In the genomic region with DNA sequence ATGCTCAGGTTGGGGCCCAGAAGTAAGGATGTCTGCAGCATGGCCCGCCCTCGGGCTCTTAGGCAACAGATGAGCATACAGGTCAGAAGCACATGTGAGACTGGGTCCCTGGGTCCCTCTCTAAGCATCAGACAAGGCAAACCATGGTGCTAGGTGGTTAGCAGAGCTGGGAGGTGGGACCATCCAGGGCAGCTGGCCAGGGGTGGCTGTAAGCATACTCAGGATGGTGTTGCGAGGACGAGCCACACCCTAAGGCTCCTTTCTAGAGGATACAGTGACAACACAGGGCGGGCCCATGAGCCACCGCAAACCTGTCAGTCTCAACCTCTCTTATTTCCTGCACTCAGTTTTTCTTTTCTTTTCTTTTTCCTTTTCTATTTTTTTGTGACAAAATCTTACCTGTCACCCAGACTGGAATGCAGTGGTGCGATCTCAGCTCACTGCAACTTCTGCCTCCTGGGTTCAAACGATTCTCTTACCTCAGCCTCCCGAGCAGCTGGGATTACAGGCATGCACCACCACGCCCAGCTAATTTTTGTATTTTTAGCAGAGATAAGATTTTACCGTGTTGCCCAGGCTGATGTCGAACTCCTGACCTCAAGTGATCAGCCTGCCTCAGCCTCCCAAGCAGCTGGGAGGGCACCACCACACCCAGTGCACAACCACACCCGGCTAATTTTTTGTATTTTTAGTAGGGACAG, we compare ENCODE assay signal across 20 cellular contexts. TPM values are rescaled to one million over a fixed set of nuclear protein-coding genes. Genes with fewer than 3 reads are reported as not detected.
DNase-seq lines count a peak whose midpoint lies in the region; ATAC-seq and TF ChIP-seq lines count a peak whose summit lies in the region.
"Had no signal": no experiment of that assay in that cellular context is flagged by ENCODE, and none has a peak within 500 bp of the region (broad histone marks: within the 10 kb centered on the region; RNA-seq: fewer than 3 reads in every experiment).

No MANE protein-coding gene starts in this region.

- no peak overlapping the region for H3K4me2 ChIP-seq in trophoblast cell (ENCODE audit: low read length)

- no peak overlapping the region for H3K14ac ChIP-seq in trophoblast cell (ENCODE audit: low read length)

- no peak overlapping the region for H4K8ac ChIP-seq in trophoblast cell (ENCODE audit: low read depth, low read length)

- H3K9ac ChIP-seq in colonic mucosa (ENCODE audit: low read depth in 2 of 2, low read length in 2 of 2) (no peak overlapping the region), trophoblast cell (ENCODE audit: low read length) (no peak overlapping the region)

- H3K27ac ChIP-seq in colonic mucosa (no peak overlapping the region), trophoblast cell (ENCODE audit: low read depth, low read length) (no peak overlapping the region)

- H2BK12ac ChIP-seq in trophoblast cell (ENCODE audit: low read length) = no peak overlapping the region

- H2BK120ac ChIP-seq in trophoblast cell (ENCODE audit: insufficient read depth, low read length, poor library complexity) = no peak overlapping the region

- no peak overlapping the region for H2AK5ac ChIP-seq in trophoblast cell (ENCODE audit: low read length)

- TF ChIP-seq CTCF in colonic mucosa (IDR thresholded peaks at IDR 0.05) = no peak

- H3K27me3 Mint-ChIP-seq in activated CD8-positive, alpha-beta memory T cell treated with anti-CD3 and anti-CD28 coated beads, Interleukin-2, amount 10 ng/mL, durations not matched to agents 7 days and 5 days = peaks cover 41% of the 10 kb centered on the region

- H3K36me3 Mint-ChIP-seq in activated CD8-positive, alpha-beta memory T cell treated with anti-CD3 and anti-CD28 coated beads, Interleukin-2, amount 10 ng/mL, durations not matched to agents 7 days and 5 days = no peaks in the 10 kb centered on the region
- H3K36me3 Mint-ChIP-seq: CD4-positive, CD25-positive, alpha-beta regulatory T cell had no signal

- no peak overlapping the region for H3K4ac ChIP-seq in trophoblast cell (ENCODE audit: low read depth, low read length)

- H3K79me2 ChIP-seq in trophoblast cell (ENCODE audit: control insufficient read depth, insufficient read depth, low read length, poor library complexity) = no peaks in the 10 kb centered on the region

- H2BK5ac ChIP-seq in trophoblast cell (ENCODE audit: low read depth, low read length, poor library complexity) = no peak overlapping the region

- no peak overlapping the region for H4K12ac ChIP-seq in trophoblast cell (ENCODE audit: low read depth, low read length)

- peak; percentile 33 for DNase-seq in activated CD8-positive, alpha-beta memory T cell treated with anti-CD3 and anti-CD28 coated beads, Interleukin-2, amount 50 U/mL, for 48 hours
- no peak for DNase-seq in activated CD8-positive, alpha-beta memory T cell treated with anti-CD3 and anti-CD28 coated beads, Interleukin-2, amount 10 ng/mL, durations not matched to agents 7 days and 5 days
- DNase-seq in colonic mucosa = peak; percentile 39
- DNase-seq in trophoblast cell = peak; percentile 20 to 59
- DNase-seq in NOMO-1 treated with DMSO at 0.1 percent for 48 hours (lab: John Stamatoyannopoulos, UW; ENCODE audit: unreplicated experiment) = no peak
- no peak for DNase-seq in SKM-1 (lab: John Stamatoyannopoulos, UW; ENCODE audit: unreplicated experiment)
- DNase-seq: BE2C; CD4-positive, CD25-positive, alpha-beta regulatory T cell; COR-L47; DMS153; GDM1; KBM-7; NCI-H1105; NCI-H187; NCI-H226; NCI-H524; NCI-H82 had no signal

- H3K27ac Mint-ChIP-seq in activated CD8-positive, alpha-beta memory T cell treated with anti-CD3 and anti-CD28 coated beads, Interleukin-2, amount 10 ng/mL, durations not matched to agents 7 days and 5 days = no peak overlapping the region

- H3K4me3 Mint-ChIP-seq in activated CD8-positive, alpha-beta memory T cell treated with anti-CD3 and anti-CD28 coated beads, Interleukin-2, amount 10 ng/mL, durations not matched to agents 7 days and 5 days = no peak overlapping the region

- CTCF ChIA-PET in activated CD8-positive, alpha-beta memory T cell treated with anti-CD3 and anti-CD28 coated beads, Interleukin-2, amount 10 ng/mL, durations not matched to agents 7 days and 5 days (lab: Charles Lee) = no interaction called here

- H3K4me3 ChIP-seq in colonic mucosa (no peak overlapping the region), trophoblast cell (ENCODE audit: low read depth, low read length) (no peak overlapping the region)

- H3K9me3 ChIP-seq in colonic mucosa = no peaks in the 10 kb centered on the region
- peaks cover 2% of the 10 kb centered on the region for H3K9me3 ChIP-seq in trophoblast cell (ENCODE audit: insufficient read depth, low read depth, low read length)
- H3K9me3 ChIP-seq: BE2C had no signal

- no peaks in the 10 kb centered on the region for H3K79me1 ChIP-seq in trophoblast cell (ENCODE audit: low read length)

- no peak overlapping the region for H4K91ac ChIP-seq in trophoblast cell (ENCODE audit: low read depth, low read length)

- H3K4me1 ChIP-seq in colonic mucosa (no peaks in the 10 kb centered on the region), trophoblast cell (ENCODE audit: control insufficient read depth in 1 of 2, insufficient read depth in 2 of 2, low read length in 2 of 2) (peaks cover 3 to 9% of the 10 kb centered on the region in 2 experiments)
- H3K4me1 ChIP-seq: BE2C had no signal

- WGBS in trophoblast cell (ENCODE audit: extremely low coverage, insufficient coverage, insufficient read length) = no CpG with 5 or more reads among the region's 13 CpGs

- H3K9me3 Mint-ChIP-seq in activated CD8-positive, alpha-beta memory T cell treated with anti-CD3 and anti-CD28 coated beads, Interleukin-2, amount 10 ng/mL, durations not matched to agents 7 days and 5 days (ENCODE audit: low read depth) = no peaks in the 10 kb centered on the region

- peaks cover 7% of the 10 kb centered on the region for H3K27me3 ChIP-seq in colonic mucosa
- peaks cover 5% of the 10 kb centered on the region for H3K27me3 ChIP-seq in trophoblast cell (ENCODE audit: insufficient read depth, low read length)

- intact Hi-C loops in colonic mucosa (cut with DNase I) = no loop called here

- no peak overlapping the region for H3K23ac ChIP-seq in trophoblast cell (ENCODE audit: low read length)

- no peak for ATAC-seq in activated CD8-positive, alpha-beta memory T cell treated with anti-CD3 and anti-CD28 coated beads, Interleukin-2, amount 10 ng/mL, durations not matched to agents 7 days and 5 days
- no peak for ATAC-seq in GM19467 (IDR thresholded peaks at IDR 0.05; ENCODE audit: unreplicated experiment)

- H2AFZ ChIP-seq in trophoblast cell (ENCODE audit: insufficient read depth, low read length, poor library complexity) = no peak overlapping the region

- H3K18ac ChIP-seq in trophoblast cell (ENCODE audit: low read length) = no peak overlapping the region

- H3K4me1 Mint-ChIP-seq in activated CD8-positive, alpha-beta memory T cell treated with anti-CD3 and anti-CD28 coated beads, Interleukin-2, amount 10 ng/mL, durations not matched to agents 7 days and 5 days = peaks cover 10% of the 10 kb centered on the region

- H3K36me3 ChIP-seq in colonic mucosa = no peaks in the 10 kb centered on the region
- H3K36me3 ChIP-seq in trophoblast cell (ENCODE audit: control insufficient read depth in 1 of 2, insufficient read depth in 2 of 2, low read length in 2 of 2) = no peaks in the 10 kb centered on the region
- H3K36me3 ChIP-seq: BE2C had no signal

RNA-seq across cellular contexts. Expression of gene FA2H, which starts 3.6 kb away (rescaled TPM):
- under 1 TPM in 1 of 2 experiments, not detected in 1; 0.29 TPM for total RNA-seq in activated CD8-positive, alpha-beta memory T cell treated with anti-CD3 and anti-CD28 coated beads, Interleukin-2, amount 10 ng/mL, durations not matched to agents 7 days and 5 days
- 10 to 100 TPM; 51.0 to 75.7 TPM for total RNA-seq in colonic mucosa
- 4.4 and 4.7 TPM in 2 replicates for polyA plus RNA-seq in trophoblast cell (2013)
- total RNA-seq: Daoy, H4 had no signal
- polyA plus RNA-seq: CD4-positive, CD25-positive, alpha-beta regulatory T cell had no signal

Comparison
In these comparisons a context has a peak if more than half of its experiments do, and no peak if none do; other contexts are left out.
1. DNase-seq: peak in activated CD8-positive, alpha-beta memory T cell treated with anti-CD3 and anti-CD28 coated beads, Interleukin-2, amount 50 U/mL, for 48 hours (single experiment), colonic mucosa (single experiment) and trophoblast cell (2 of 2); none in activated CD8-positive, alpha-beta memory T cell treated with anti-CD3 and anti-CD28 coated beads, Interleukin-2, amount 10 ng/mL, durations not matched to agents 7 days and 5 days (single experiment), NOMO-1 treated with DMSO at 0.1 percent for 48 hours (single experiment) and SKM-1 (single experiment).
2. RNA of gene FA2H, which starts 3.6 kb away (total RNA-seq): 51.0 to 75.7 TPM in colonic mucosa; 0.29 TPM in activated CD8-positive, alpha-beta memory T cell treated with anti-CD3 and anti-CD28 coated beads, Interleukin-2, amount 10 ng/mL, durations not matched to agents 7 days and 5 days; every median in the first group is over 10 times any median in the second.